19 cellular contexts compared by ENCODE assay signal in the genomic region with DNA sequence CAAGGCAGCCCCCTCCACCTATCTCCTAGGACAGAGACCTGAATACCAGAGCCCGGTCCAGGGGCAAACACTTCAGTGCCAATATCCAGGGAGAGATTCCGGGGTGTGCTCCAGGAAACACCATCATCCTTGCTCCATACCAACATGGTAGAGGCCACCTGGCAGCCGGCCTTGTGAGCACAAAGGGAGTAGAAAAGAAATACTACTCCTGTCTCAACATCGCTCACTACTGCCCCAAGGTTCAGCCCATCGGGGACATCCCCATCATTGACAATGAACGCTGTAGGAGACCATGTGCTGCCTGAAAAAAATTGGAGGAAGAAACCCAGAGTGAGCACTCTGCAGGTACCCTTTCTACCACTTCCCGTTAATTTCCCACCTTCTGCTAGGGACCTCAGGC. TPM values are rescaled to one million over a fixed set of nuclear protein-coding genes. Genes with fewer than 3 reads are reported as not detected.
DNase-seq lines count a peak whose midpoint lies in the region; ATAC-seq and TF ChIP-seq lines count a peak whose summit lies in the region.
"Had no signal": no experiment of that assay in that cellular context is flagged by ENCODE, and none has a peak within 500 bp of the region (broad histone marks: within the 10 kb centered on the region; RNA-seq: fewer than 3 reads in every experiment).

No MANE protein-coding gene starts in this region.

- no peak overlapping the region for H2BK5ac ChIP-seq in mesenchymal stem cell (ENCODE audit: low read depth, low read length, poor library complexity, severe bottlenecking)

- CTCF ChIA-PET in activated naive CD4-positive, alpha-beta T cell treated with anti-CD3 and anti-CD28 coated beads, Interleukin-2, amount 10 ng/mL, durations not matched to agents 7 days and 5 days (lab: Charles Lee) = no interaction called here
- CTCF ChIA-PET in activated CD8-positive, alpha-beta T cell treated with anti-CD3 and anti-CD28 coated beads for 36 hours (lab: Charles Lee) = no interaction called here

- H2BK15ac ChIP-seq in mesenchymal stem cell (ENCODE audit: low read depth, poor library complexity, severe bottlenecking) = no peak overlapping the region

- peaks cover 14% of the 10 kb centered on the region for H3K36me3 Mint-ChIP-seq in activated naive CD4-positive, alpha-beta T cell treated with anti-CD3 and anti-CD28 coated beads, Interleukin-2, amount 10 ng/mL, durations not matched to agents 7 days and 5 days
- H3K36me3 Mint-ChIP-seq in activated CD8-positive, alpha-beta T cell treated with anti-CD3 and anti-CD28 coated beads for 36 hours (ENCODE audit: low read depth) = peaks cover 4% of the 10 kb centered on the region
- peaks cover 36% of the 10 kb centered on the region for H3K36me3 Mint-ChIP-seq in stimulated activated memory B cell treated with anti-CD40 and anti-IgM and Interleukin-4, amounts not matched to agents 10 μg/mL and 1 μg/mL and 100 μg/mL, for 72 hours

- H2BK120ac ChIP-seq in mesenchymal stem cell (ENCODE audit: low read depth, low read length) = no peak overlapping the region

- no peak overlapping the region for H2BK12ac ChIP-seq in mesenchymal stem cell (ENCODE audit: low read length in 2 of 2)

- no peak overlapping the region for H3K4ac ChIP-seq in mesenchymal stem cell (ENCODE audit: low read depth in 1 of 2, low read length in 2 of 2)

- no peak overlapping the region for H3K14ac ChIP-seq in mesenchymal stem cell (ENCODE audit: low read length in 2 of 2)

- no peak overlapping the region for H4K91ac ChIP-seq in mesenchymal stem cell (ENCODE audit: low read length)

- H3K4me2 ChIP-seq in mesenchymal stem cell (ENCODE audit: low read length, poor library complexity, severe bottlenecking) = no peak overlapping the region

- peaks cover 12% of the 10 kb centered on the region for H3K27me3 Mint-ChIP-seq in activated naive CD4-positive, alpha-beta T cell treated with anti-CD3 and anti-CD28 coated beads, Interleukin-2, amount 10 ng/mL, durations not matched to agents 7 days and 5 days
- H3K27me3 Mint-ChIP-seq in activated CD8-positive, alpha-beta T cell treated with anti-CD3 and anti-CD28 coated beads for 36 hours = no peaks in the 10 kb centered on the region
- H3K27me3 Mint-ChIP-seq in stimulated activated memory B cell treated with anti-CD40 and anti-IgM and Interleukin-4, amounts not matched to agents 10 μg/mL and 1 μg/mL and 100 μg/mL, for 72 hours = no peaks in the 10 kb centered on the region
- H3K27me3 Mint-ChIP-seq: memory B cell had no signal

- H3K4me3 ChIP-seq in mesenchymal stem cell (ENCODE audit: insufficient read depth in 1 of 2, low read depth in 1 of 2, low read length in 2 of 2) (no peak overlapping the region), tibial artery (no peak overlapping the region)

- H3K79me1 ChIP-seq in mesenchymal stem cell (replicated peaks; ENCODE audit: low read length, poor library complexity, severe bottlenecking) = peaks cover 33% of the 10 kb centered on the region

- no peak overlapping the region for H3K23ac ChIP-seq in mesenchymal stem cell (ENCODE audit: low read length in 2 of 2)

- H3K4me1 Mint-ChIP-seq in activated naive CD4-positive, alpha-beta T cell treated with anti-CD3 and anti-CD28 coated beads, Interleukin-2, amount 10 ng/mL, durations not matched to agents 7 days and 5 days = peaks cover 28% of the 10 kb centered on the region
- peaks cover 20% of the 10 kb centered on the region for H3K4me1 Mint-ChIP-seq in activated CD8-positive, alpha-beta T cell treated with anti-CD3 and anti-CD28 coated beads for 36 hours (ENCODE audit: low read depth)
- H3K4me1 Mint-ChIP-seq in stimulated activated memory B cell treated with anti-CD40 and anti-IgM and Interleukin-4, amounts not matched to agents 10 μg/mL and 1 μg/mL and 100 μg/mL, for 72 hours = peaks cover 28% of the 10 kb centered on the region

- POLR2A ChIA-PET in activated CD8-positive, alpha-beta T cell treated with anti-CD3 and anti-CD28 coated beads for 36 hours (lab: Charles Lee) = no interaction called here

- intact Hi-C loops in activated CD8-positive, alpha-beta T cell treated with anti-CD3 and anti-CD28 coated beads for 36 hours (cut with micrococcal nuclease) = loop anchor here (2.0 kb wide), 1 partner anchor 22 kb away; no protein-coding TSS in a partner anchor
- intact Hi-C loops in tibial artery (cut with DNase I; ENCODE audit: low total_unique reads) = no loop called here

- peak overlapping the region; percentile 97 for H3K9ac ChIP-seq in mesenchymal stem cell (ENCODE audit: low read length)

- no peaks in the 10 kb centered on the region for H3K9me3 Mint-ChIP-seq in activated naive CD4-positive, alpha-beta T cell treated with anti-CD3 and anti-CD28 coated beads, Interleukin-2, amount 10 ng/mL, durations not matched to agents 7 days and 5 days
- no peaks in the 10 kb centered on the region for H3K9me3 Mint-ChIP-seq in activated CD8-positive, alpha-beta T cell treated with anti-CD3 and anti-CD28 coated beads for 36 hours
- no peaks in the 10 kb centered on the region for H3K9me3 Mint-ChIP-seq in stimulated activated memory B cell treated with anti-CD40 and anti-IgM and Interleukin-4, amounts not matched to agents 10 μg/mL and 1 μg/mL and 100 μg/mL, for 72 hours
- H3K9me3 Mint-ChIP-seq: memory B cell had no signal

- peaks cover 11% of the 10 kb centered on the region for H3K4me1 ChIP-seq in mesenchymal stem cell (ENCODE audit: control insufficient read depth, insufficient read depth, low read depth, low read length)
- peaks cover 0 to 24% (median 20%) of the 10 kb centered on the region in 4 donors for H3K4me1 ChIP-seq in tibial artery

- H3K27ac ChIP-seq in mesenchymal stem cell (ENCODE audit: low read length, poor library complexity, severe bottlenecking) (no peak overlapping the region), tibial artery (no peak overlapping the region)

- H4K8ac ChIP-seq in mesenchymal stem cell (ENCODE audit: low read length) = no peak overlapping the region

- peak overlapping the region; percentile 88 for H3K4me3 Mint-ChIP-seq in activated naive CD4-positive, alpha-beta T cell treated with anti-CD3 and anti-CD28 coated beads, Interleukin-2, amount 10 ng/mL, durations not matched to agents 7 days and 5 days
- H3K4me3 Mint-ChIP-seq in activated CD8-positive, alpha-beta T cell treated with anti-CD3 and anti-CD28 coated beads for 36 hours = peak overlapping the region; percentile 84
- peak overlapping the region; percentile 96 for H3K4me3 Mint-ChIP-seq in stimulated activated memory B cell treated with anti-CD40 and anti-IgM and Interleukin-4, amounts not matched to agents 10 μg/mL and 1 μg/mL and 100 μg/mL, for 72 hours

- no peak overlapping the region for H2AFZ ChIP-seq in mesenchymal stem cell (ENCODE audit: low read depth, low read length)

- H3K18ac ChIP-seq in mesenchymal stem cell (ENCODE audit: low read depth in 1 of 2, low read length in 2 of 2) = no peak overlapping the region

- peaks cover 31 to 43% of the 10 kb centered on the region in 2 experiments for H3K36me3 ChIP-seq in mesenchymal stem cell (ENCODE audit: control insufficient read depth in 1 of 2, insufficient read depth in 2 of 2, low read depth in 1 of 2, low read length in 2 of 2)
- H3K36me3 ChIP-seq in tibial artery = peaks cover 25 to 41% (median 35%) of the 10 kb centered on the region in 3 donors
- H3K36me3 ChIP-seq: ovary, uterus had no signal

- DNase-seq in activated naive CD4-positive, alpha-beta T cell treated with anti-CD3 and anti-CD28 coated beads, Interleukin-2, amount 10 ng/mL, durations not matched to agents 7 days and 5 days = no peak
- no peak for DNase-seq in activated naive CD4-positive, alpha-beta T cell treated with Interleukin-2 at 50 U/mL for 16 hours
- DNase-seq in activated CD8-positive, alpha-beta T cell treated with anti-CD3 and anti-CD28 coated beads for 36 hours = no peak
- DNase-seq in mesenchymal stem cell = no peak
- no peak for DNase-seq in tibial artery
- DNase-seq in dermis blood vessel endothelial cell = no peak
- DNase-seq: activated T-cell treated with anti-CD3 and anti-CD28 coated beads, Interleukin-2, amount 50 U/mL, for 1 hour; aorta; islet precursor cell; MM.1S; NCI-H2081 treated with DMSO at 0.1 percent for 48 hours; ovary; Peyer's patch; stimulated activated naive CD4-positive, alpha-beta T cell treated with Interleukin-2 at 50 U/mL for 16 hours; SW 1271; uterus had no signal

- H3K27me3 ChIP-seq in mesenchymal stem cell (ENCODE audit: control insufficient read depth in 1 of 2, insufficient read depth in 1 of 2, low read length in 2 of 2) (no peaks in the 10 kb centered on the region), tibial artery (no peaks in the 10 kb centered on the region)
- H3K27me3 ChIP-seq: ovary, Peyer's patch, uterus had no signal

- H3K27ac Mint-ChIP-seq in activated naive CD4-positive, alpha-beta T cell treated with anti-CD3 and anti-CD28 coated beads, Interleukin-2, amount 10 ng/mL, durations not matched to agents 7 days and 5 days = no peak overlapping the region
- no peak overlapping the region for H3K27ac Mint-ChIP-seq in activated CD8-positive, alpha-beta T cell treated with anti-CD3 and anti-CD28 coated beads for 36 hours
- peak overlapping the region; percentile 91 for H3K27ac Mint-ChIP-seq in stimulated activated memory B cell treated with anti-CD40 and anti-IgM and Interleukin-4, amounts not matched to agents 10 μg/mL and 1 μg/mL and 100 μg/mL, for 72 hours

- WGBS in mesenchymal stem cell = 99% methylated on average over 7 of the region's 7 CpGs

- no peak for ATAC-seq in activated CD8-positive, alpha-beta T cell treated with anti-CD3 and anti-CD28 coated beads for 36 hours
- ATAC-seq in stimulated activated memory B cell treated with anti-CD40 and anti-IgM and Interleukin-4, amounts not matched to agents 10 μg/mL and 1 μg/mL and 100 μg/mL, for 72 hours = no peak
- no peak for ATAC-seq in HG02678 (IDR thresholded peaks at IDR 0.05; ENCODE audit: unreplicated experiment)

- no peaks in the 10 kb centered on the region for H3K9me3 ChIP-seq in mesenchymal stem cell (ENCODE audit: control insufficient read depth, low read length)
- no peaks in the 10 kb centered on the region for H3K9me3 ChIP-seq in tibial artery
- H3K9me3 ChIP-seq: ovary, Peyer's patch, uterus had no signal

- H2AK5ac ChIP-seq in mesenchymal stem cell (ENCODE audit: low read length, severe bottlenecking) = no peak overlapping the region

- TF ChIP-seq CTCF in activated CD8-positive, alpha-beta T cell treated with anti-CD3 and anti-CD28 coated beads for 36 hours (IDR thresholded peaks at IDR 0.05) = no peak
- no peak for TF ChIP-seq CTCF in tibial artery (IDR thresholded peaks at IDR 0.05)

RNA-seq across cellular contexts. Expression of gene NEU1, which starts 1.5 kb away (rescaled TPM):
- total RNA-seq in activated CD8-positive, alpha-beta T cell treated with anti-CD3 and anti-CD28 coated beads for 36 hours = 1 to 10 TPM; 8.7 to 9.8 TPM
- 140 TPM for polyA plus RNA-seq in mesenchymal stem cell (2013, experiment 1 of 2)
- polyA plus RNA-seq in mesenchymal stem cell (2013, experiment 2 of 2) = 145 TPM
- 66.8 and 78.1 TPM in 2 replicates for total RNA-seq in dermis blood vessel endothelial cell

RNA-seq across cellular contexts. Expression of gene SLC44A4, which starts 17.6 kb away (rescaled TPM):
- total RNA-seq in activated CD8-positive, alpha-beta T cell treated with anti-CD3 and anti-CD28 coated beads for 36 hours = not detected
- polyA plus RNA-seq in mesenchymal stem cell (2013, experiment 1 of 2) = 0.03 TPM
- not detected for polyA plus RNA-seq in mesenchymal stem cell (2013, experiment 2 of 2)
- 0.05 and 0.17 TPM in 2 replicates for total RNA-seq in dermis blood vessel endothelial cell

RNA-seq across cellular contexts. Expression of gene HSPA1B, which starts 33.6 kb away (rescaled TPM):
- total RNA-seq in activated CD8-positive, alpha-beta T cell treated with anti-CD3 and anti-CD28 coated beads for 36 hours = 10 to 100 TPM; 50.4 to 50.8 TPM
- polyA plus RNA-seq in mesenchymal stem cell (2013, experiment 1 of 2) = 29.0 TPM
- polyA plus RNA-seq in mesenchymal stem cell (2013, experiment 2 of 2) = 26.7 TPM
- total RNA-seq in dermis blood vessel endothelial cell = 68.8 and 71.5 TPM in 2 replicates

RNA-seq across cellular contexts. Expression of gene EHMT2, which starts 36.3 kb away (rescaled TPM):
- 10 to 100 TPM; 55.4 to 56.8 TPM for total RNA-seq in activated CD8-positive, alpha-beta T cell treated with anti-CD3 and anti-CD28 coated beads for 36 hours
- 34.5 TPM for polyA plus RNA-seq in mesenchymal stem cell (2013, experiment 1 of 2)
- 33.2 TPM for polyA plus RNA-seq in mesenchymal stem cell (2013, experiment 2 of 2)
- 45.9 and 58.9 TPM in 2 replicates for total RNA-seq in dermis blood vessel endothelial cell

RNA-seq across cellular contexts. Expression of gene ZBTB12, which starts 40.7 kb away (rescaled TPM):
- 1 to 10 TPM; 1.8 to 2.1 TPM for total RNA-seq in activated CD8-positive, alpha-beta T cell treated with anti-CD3 and anti-CD28 coated beads for 36 hours
- 2.8 TPM for polyA plus RNA-seq in mesenchymal stem cell (2013, experiment 1 of 2)
- 2.8 TPM for polyA plus RNA-seq in mesenchymal stem cell (2013, experiment 2 of 2)
- 3.6 and 4.9 TPM in 2 replicates for total RNA-seq in dermis blood vessel endothelial cell
